Comparison of ENCODE assay signal across 8 cellular contexts in the genomic region with DNA sequence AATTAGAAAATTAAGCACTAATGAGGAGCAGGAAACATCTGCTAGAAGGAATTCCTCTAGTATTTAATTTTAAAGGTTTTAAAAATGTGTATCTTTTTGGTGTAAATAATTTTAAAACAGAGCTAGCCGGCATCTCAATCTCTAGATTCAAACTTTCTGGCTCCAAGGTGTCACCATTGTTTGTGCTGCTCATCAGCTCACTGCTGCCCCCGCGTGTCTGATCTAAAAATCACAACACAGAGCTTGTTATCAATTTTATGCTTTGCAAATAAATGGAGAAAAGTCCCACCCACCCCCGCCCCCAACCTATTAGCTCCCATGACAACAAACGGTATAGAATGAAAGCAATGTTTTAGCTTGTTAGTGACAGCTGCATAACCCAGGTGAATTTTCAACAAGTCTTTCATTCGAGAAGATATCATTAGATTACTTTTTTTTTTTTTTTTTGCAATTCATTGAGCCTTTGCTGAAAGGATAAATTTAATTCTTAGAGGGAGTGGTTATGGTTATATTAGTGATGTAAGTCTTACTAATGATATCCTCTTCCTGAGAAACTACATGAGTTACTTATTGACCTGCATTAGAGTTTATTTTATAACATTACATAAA. TPM values are rescaled to one million over a fixed set of nuclear protein-coding genes. Genes with fewer than 3 reads are reported as not detected.
DNase-seq lines count a peak whose midpoint lies in the region; ATAC-seq and TF ChIP-seq lines count a peak whose summit lies in the region.

No MANE protein-coding gene starts in this region.

- intact Hi-C loops in left lung (cut with DNase I) = loop anchor here in 1 of 2 donors (10.0 kb wide), 1 partner anchor 66 kb away; no protein-coding TSS in a partner anchor

- H3K9me3 ChIP-seq in left lung = no peaks in the 10 kb centered on the region

- peaks cover 5 to 19% of the 10 kb centered on the region in 2 donors for H3K4me1 ChIP-seq in left lung

- peak; percentile 66 to 76 for TF ChIP-seq CTCF in left lung (IDR thresholded peaks at IDR 0.05)

- DNase-seq in DMS 273 (lab: John Stamatoyannopoulos, UW; ENCODE audit: unreplicated experiment) (peak; percentile 92), NCI-H510A (lab: John Stamatoyannopoulos, UW) (peak; percentile 26), dedifferentiated amniotic fluid mesenchymal stem cell (ENCODE audit: extremely low spot score) (peak; percentile 85), left lung (peak; percentile 77 to 84)
- DNase-seq in activated CD4-positive, alpha-beta T cell treated with anti-CD3 and anti-CD28 coated beads for 48 hours = peak; percentile 93
- peak; percentile 93 for DNase-seq in stimulated activated CD4-positive, alpha-beta T cell treated with anti-CD3 and anti-CD28 coated beads, Interleukin-2, amount 100 ng/mL, for 24 hours

- H3K27ac ChIP-seq in left lung = peak overlapping the region; percentile 72 to 73

- peak overlapping the region; percentile 52 to 55 for H3K4me3 ChIP-seq in left lung

- H3K36me3 ChIP-seq in left lung = no peaks in the 10 kb centered on the region

- ATAC-seq in HG03196 (IDR thresholded peaks at IDR 0.05; ENCODE audit: unreplicated experiment) = peak; percentile 55
- peak; percentile 94 for ATAC-seq in left lung
- ATAC-seq in HG03469 (IDR thresholded peaks at IDR 0.05; ENCODE audit: unreplicated experiment) = no peak

- no peaks in the 10 kb centered on the region for H3K27me3 ChIP-seq in left lung

RNA-seq across cellular contexts. Expression of a gene that starts 11.3 kb away (rescaled TPM):
- total RNA-seq in left lung = not detected

RNA-seq across cellular contexts. Expression of a gene that starts 29.6 kb away (rescaled TPM):
- total RNA-seq in left lung = 10 to 100 TPM; 34.5 to 49.6 TPM

Comparison
In these comparisons a context has a peak if more than half of its experiments do, and no peak if none do; other contexts are left out.
1. DNase-seq: peak in every context shown above with its lines; median percentile 93 in activated CD4-positive, alpha-beta T cell treated with anti-CD3 and anti-CD28 coated beads for 48 hours; 93 in stimulated activated CD4-positive, alpha-beta T cell treated with anti-CD3 and anti-CD28 coated beads, Interleukin-2, amount 100 ng/mL, for 24 hours; 92 in DMS 273; 85 in dedifferentiated amniotic fluid mesenchymal stem cell; 80 in left lung; 26 in NCI-H510A.